Comparison of ENCODE assay signal across 1 cellular context in genomic region chr10:103367379-103367781, GRCh38.
TF ChIP-seq lines count a peak whose summit lies in the region.

No MANE protein-coding gene starts in this region.

TF ChIP-seq in K562, 482 proteins besides CTCF, POLR2A, EP300 and RAD21 (continued from another document):
- no peak for TF ChIP-seq ZNF165 (CRISPR knock-in tag; IDR thresholded peaks at IDR 0.05; ENCODE audit: borderline replicate concordance)
- TF ChIP-seq KDM5B (IDR thresholded peaks at IDR 0.05; ENCODE audit: insufficient replicate concordance, low read depth, low read length), result no peak
- no peak for TF ChIP-seq SRF (CRISPR knock-in tag; IDR thresholded peaks at IDR 0.05)
- TF ChIP-seq AFF1 (IDR thresholded peaks at IDR 0.05; ENCODE audit: low read depth in 1 of 2, partially characterized antibody in 2 of 2), result peak in 1 of 2 experiments; percentile 65
- TF ChIP-seq ZC3H11A (IDR thresholded peaks at IDR 0.05; ENCODE audit: low read depth, low read length), result no peak
- no peak for TF ChIP-seq ZNF212 (CRISPR knock-in tag; IDR thresholded peaks at IDR 0.05)
- no peak for TF ChIP-seq AFF4 (CRISPR knock-in tag; IDR thresholded peaks at IDR 0.05)
- no peak for TF ChIP-seq HNRNPUL1 (IDR thresholded peaks at IDR 0.05; ENCODE audit: low read length)
- no peak for TF ChIP-seq CREB5 (CRISPR knock-in tag; IDR thresholded peaks at IDR 0.05)
- TF ChIP-seq KLF16 (IDR thresholded peaks at IDR 0.05), result no peak
- no peak for TF ChIP-seq EGR1 (conservative IDR thresholded peaks at IDR 0.05)
- TF ChIP-seq BRD9 (IDR thresholded peaks at IDR 0.05; ENCODE audit: low read depth, partially characterized antibody), result peak; percentile 43
- TF ChIP-seq CBFB (CRISPR knock-in tag; IDR thresholded peaks at IDR 0.05), result no peak
- TF ChIP-seq POU5F1 (IDR thresholded peaks at IDR 0.05; ENCODE audit: borderline replicate concordance, low read depth, low read length, partially characterized antibody), result no peak
- TF ChIP-seq CAMTA2 (CRISPR knock-in tag; conservative IDR thresholded peaks at IDR 0.05), result no peak
- no peak for TF ChIP-seq HCFC1 (IDR thresholded peaks at IDR 0.05; ENCODE audit: low read depth, low read length)
- no peak for TF ChIP-seq TOE1 (IDR thresholded peaks at IDR 0.05; ENCODE audit: borderline replicate concordance)
- TF ChIP-seq TOE1 (CRISPR knock-in tag; IDR thresholded peaks at IDR 0.05; ENCODE audit: borderline replicate concordance, low read depth), result no peak
- TF ChIP-seq CC2D1A (IDR thresholded peaks at IDR 0.05), result no peak
- TF ChIP-seq GTF3C2 (IDR thresholded peaks at IDR 0.05; ENCODE audit: borderline replicate concordance, extremely low read depth, insufficient read length), result no peak
- TF ChIP-seq SMARCE1 (IDR thresholded peaks at IDR 0.05), result no peak
- TF ChIP-seq ELF4 (CRISPR knock-in tag; IDR thresholded peaks at IDR 0.05), result peak; percentile 37; the same call in 1 of the 2 replicates
- TF ChIP-seq JUNB (CRISPR knock-in tag; conservative IDR thresholded peaks at IDR 0.05), result no peak
- no peak for TF ChIP-seq ZBTB49 (CRISPR knock-in tag; IDR thresholded peaks at IDR 0.05; ENCODE audit: borderline replicate concordance)
- TF ChIP-seq ATF7 (IDR thresholded peaks at IDR 0.05), result 0 out of 2 replicates have a peak, but pooled peaks have one; percentile 9
- no peak for TF ChIP-seq STAT5B (CRISPR knock-in tag; IDR thresholded peaks at IDR 0.05)
- TF ChIP-seq ARNT (IDR thresholded peaks at IDR 0.05), result peak in 1 of 2 experiments; percentile 74; a peak in 2 of 4 replicates
- no peak for TF ChIP-seq ZNF277 (CRISPR knock-in tag; IDR thresholded peaks at IDR 0.05; ENCODE audit: borderline replicate concordance)
- no peak for TF ChIP-seq TCF3 (CRISPR knock-in tag; IDR thresholded peaks at IDR 0.05)
- TF ChIP-seq PHB (CRISPR knock-in tag; IDR thresholded peaks at IDR 0.05), result no peak
- TF ChIP-seq THAP7 (CRISPR knock-in tag; IDR thresholded peaks at IDR 0.05), result no peak
- 0 out of 2 replicates have a peak, but pooled peaks have one; percentile 38 for TF ChIP-seq SMARCA4 (IDR thresholded peaks at IDR 0.05)
- no peak for TF ChIP-seq BRD4 (IDR thresholded peaks at IDR 0.05)
- no peak for TF ChIP-seq ELF1 (tag; IDR thresholded peaks at IDR 0.05)
- TF ChIP-seq ZNF778 (CRISPR knock-in tag; IDR thresholded peaks at IDR 0.05), result no peak
- no peak for TF ChIP-seq RBM17 (IDR thresholded peaks at IDR 0.05; ENCODE audit: borderline replicate concordance, low read depth, low read length)
- TF ChIP-seq FOS (IDR thresholded peaks at IDR 0.05; ENCODE audit: extremely low read depth, insufficient read length), result no peak
- TF ChIP-seq KLF1 (tag; IDR thresholded peaks at IDR 0.05), result no peak
- no peak for TF ChIP-seq MYNN (IDR thresholded peaks at IDR 0.05)
- TF ChIP-seq MYNN (CRISPR knock-in tag; IDR thresholded peaks at IDR 0.05), result no peak
- no peak for TF ChIP-seq KAT8 (IDR thresholded peaks at IDR 0.05; ENCODE audit: low read depth)
- TF ChIP-seq CEBPB (tag; IDR thresholded peaks at IDR 0.05), result no peak
